Comparison of ENCODE assay signal across 7 cellular contexts in the genomic region with DNA sequence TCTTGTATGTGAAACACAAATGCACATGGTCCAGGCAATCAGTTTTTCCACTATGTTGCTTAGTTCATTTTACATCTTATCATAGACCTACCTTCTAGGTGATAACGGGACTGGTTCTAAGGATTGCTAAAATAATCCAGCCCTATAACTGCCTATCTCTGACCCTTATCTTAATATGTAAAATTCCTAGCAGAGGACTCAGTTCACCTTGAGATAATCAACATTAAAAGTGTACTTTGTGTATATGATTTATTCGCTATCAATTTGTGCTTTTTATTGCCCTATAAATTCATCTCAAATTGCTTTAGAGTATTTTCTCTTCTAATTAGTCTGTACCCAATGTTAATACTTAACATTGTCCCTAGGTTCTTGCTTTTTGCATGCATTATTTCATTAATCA.
"Had no signal": no experiment of that assay in that cellular context is flagged by ENCODE, and none has a peak within 500 bp of the region (broad histone marks: within the 10 kb centered on the region; RNA-seq: fewer than 3 reads in every experiment).

No MANE protein-coding gene starts in this region.

- H3K4me3 Mint-ChIP-seq: IgD-negative memory B cell had no signal

- H3K4me3 ChIP-seq: K562 had no signal

- H3K27ac ChIP-seq: HL-60 had no signal

- ATAC-seq: HepG2, K562 had no signal

- H3K36me3 Mint-ChIP-seq: IgD-negative memory B cell had no signal

- DNase-seq: IMR-90, KBM-7 had no signal

- H3K27me3 Mint-ChIP-seq: IgD-negative memory B cell had no signal

- H3K27ac Mint-ChIP-seq: IgD-negative memory B cell had no signal

- FAIRE-seq: HepG2, HTR-8/SVneo, K562 had no signal
